Comparison of ENCODE assay signal across 9 cellular contexts in the genomic region with DNA sequence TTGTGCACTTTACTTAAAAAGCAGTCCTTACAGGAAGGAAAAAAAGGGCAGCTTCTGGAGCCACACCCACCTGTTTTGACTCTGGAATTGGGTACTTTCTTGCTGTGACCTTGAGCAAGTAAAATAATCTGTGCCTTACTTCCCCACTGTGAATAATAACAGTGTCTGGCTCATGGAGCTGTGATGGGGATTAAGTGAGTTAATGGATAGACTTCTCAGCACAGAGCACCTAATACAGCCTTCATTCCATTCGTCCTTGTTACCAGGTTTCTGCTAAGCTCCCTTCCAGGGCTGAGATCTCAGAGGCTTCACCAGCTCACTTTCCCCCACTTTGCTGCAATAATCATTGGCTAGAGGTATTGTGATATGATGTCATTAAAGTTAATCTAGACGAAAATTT. TPM values are rescaled to one million over a fixed set of nuclear protein-coding genes. Genes with fewer than 3 reads are reported as not detected.
DNase-seq lines count a peak whose midpoint lies in the region; ATAC-seq and TF ChIP-seq lines count a peak whose summit lies in the region.
"Had no signal": no experiment of that assay in that cellular context is flagged by ENCODE, and none has a peak within 500 bp of the region (broad histone marks: within the 10 kb centered on the region; RNA-seq: fewer than 3 reads in every experiment).

No MANE protein-coding gene starts in this region.

- peak overlapping the region; percentile 46 for H3K27ac Mint-ChIP-seq in activated T-cell treated with anti-CD3 and anti-CD28 coated beads, Interleukin-2, amount 50 U/mL, for 72 hours
- no peak overlapping the region for H3K27ac Mint-ChIP-seq in activated CD4-positive, alpha-beta memory T cell treated with anti-CD3 and anti-CD28 coated beads, Interleukin-2, amount 10 ng/mL, durations not matched to agents 7 days and 5 days
- H3K27ac Mint-ChIP-seq: HFFc6 had no signal

- H3K4me3 Mint-ChIP-seq in activated T-cell treated with anti-CD3 and anti-CD28 coated beads, Interleukin-2, amount 50 U/mL, for 72 hours, result peak overlapping the region; percentile 12 to 45
- H3K4me3 Mint-ChIP-seq in activated CD4-positive, alpha-beta memory T cell treated with anti-CD3 and anti-CD28 coated beads, Interleukin-2, amount 10 ng/mL, durations not matched to agents 7 days and 5 days, result no peak overlapping the region
- H3K4me3 Mint-ChIP-seq: HFFc6 had no signal

- H3K36me3 ChIP-seq in hepatocyte (replicated peaks; ENCODE audit: insufficient read depth, low read depth) (no peaks in the 10 kb centered on the region), thymus (ENCODE audit: control insufficient read depth, insufficient read depth) (no peaks in the 10 kb centered on the region)

- no peak overlapping the region for H2AFZ ChIP-seq in hepatocyte

- H3K4me3 ChIP-seq in hepatocyte (no peak overlapping the region), thymus (ENCODE audit: low read length) (no peak overlapping the region), dorsolateral prefrontal cortex (no peak overlapping the region)

- no peaks in the 10 kb centered on the region for H4K20me1 ChIP-seq in hepatocyte (ENCODE audit: insufficient read depth, poor library complexity, severe bottlenecking)

- H3K27me3 ChIP-seq in hepatocyte (no peaks in the 10 kb centered on the region), thymus (ENCODE audit: control insufficient read depth, insufficient read depth) (no peaks in the 10 kb centered on the region), dorsolateral prefrontal cortex (no peaks in the 10 kb centered on the region)

- H3K36me3 Mint-ChIP-seq in activated T-cell treated with anti-CD3 and anti-CD28 coated beads, Interleukin-2, amount 50 U/mL, for 72 hours (ENCODE audit: insufficient read depth in 2 of 2), result peaks cover 0 to 1% of the 10 kb centered on the region in 2 donors
- no peaks in the 10 kb centered on the region for H3K36me3 Mint-ChIP-seq in activated CD4-positive, alpha-beta memory T cell treated with anti-CD3 and anti-CD28 coated beads, Interleukin-2, amount 10 ng/mL, durations not matched to agents 7 days and 5 days (ENCODE audit: low read depth)

- no peaks in the 10 kb centered on the region for H3K79me2 ChIP-seq in hepatocyte

- H3K4me1 ChIP-seq in hepatocyte (ENCODE audit: insufficient read depth) (no peaks in the 10 kb centered on the region), thymus (ENCODE audit: control insufficient read depth, insufficient read depth, low read length) (peaks cover 19% of the 10 kb centered on the region)

- no peaks in the 10 kb centered on the region for H3K9me3 Mint-ChIP-seq in activated T-cell treated with anti-CD3 and anti-CD28 coated beads, Interleukin-2, amount 50 U/mL, for 72 hours
- H3K9me3 Mint-ChIP-seq in activated CD4-positive, alpha-beta memory T cell treated with anti-CD3 and anti-CD28 coated beads, Interleukin-2, amount 10 ng/mL, durations not matched to agents 7 days and 5 days, result no peaks in the 10 kb centered on the region
- H3K9me3 Mint-ChIP-seq: HFFc6 had no signal

- no peaks in the 10 kb centered on the region for H3K27me3 Mint-ChIP-seq in activated T-cell treated with anti-CD3 and anti-CD28 coated beads, Interleukin-2, amount 50 U/mL, for 72 hours (ENCODE audit: low read depth)
- H3K27me3 Mint-ChIP-seq in activated CD4-positive, alpha-beta memory T cell treated with anti-CD3 and anti-CD28 coated beads, Interleukin-2, amount 10 ng/mL, durations not matched to agents 7 days and 5 days, result peaks cover 10% of the 10 kb centered on the region

- H3K4me2 ChIP-seq in hepatocyte, result no peak overlapping the region

- 47% methylated on average over 2 of the region's 2 CpGs for WGBS in hepatocyte (ENCODE audit: low lambda C conversion rate, missing lambda C conversion rate)
- WGBS in thymus, result 77% methylated on average over 2 of the region's 2 CpGs

- no peak for ATAC-seq in activated T-cell treated with anti-CD3 and anti-CD28 coated beads, Interleukin-2, amount 50 U/mL, for 72 hours (replicated peaks in 1 of 2)

- no peak for TF ChIP-seq CTCF in hepatocyte (IDR thresholded peaks at IDR 0.05; ENCODE audit: poor library complexity)
- TF ChIP-seq CTCF in GM13977 (IDR thresholded peaks at IDR 0.05; ENCODE audit: extremely low read depth, insufficient read depth, missing control alignments), result no peak
- no peak for TF ChIP-seq CTCF in dorsolateral prefrontal cortex (IDR thresholded peaks at IDR 0.05 in 54 of 56, conservative IDR thresholded peaks at IDR 0.05 in 2 of 56; ENCODE audit: low read depth in 1 of 56, partially characterized antibody in 56 of 56)

- H3K27ac ChIP-seq in hepatocyte (peak overlapping the region; percentile 33), thymus (ENCODE audit: low read depth) (peak overlapping the region; percentile 60), dorsolateral prefrontal cortex (no peak overlapping the region)

- H3K9me3 ChIP-seq in hepatocyte (ENCODE audit: low read depth), result no peaks in the 10 kb centered on the region
- no peaks in the 10 kb centered on the region for H3K9me3 ChIP-seq in thymus (ENCODE audit: control insufficient read depth)

- H3K9me2 ChIP-seq in hepatocyte (replicated peaks; ENCODE audit: insufficient read depth), result no peaks in the 10 kb centered on the region

- in situ Hi-C loops in GM13977 (cut with MboI; ENCODE audit: low pct_unique_long_range_greater_than_20kb, low sequenced_read_pairs, unreplicated experiment), result no loop called here

- CTCF ChIA-PET in activated CD4-positive, alpha-beta memory T cell treated with anti-CD3 and anti-CD28 coated beads, Interleukin-2, amount 10 ng/mL, durations not matched to agents 7 days and 5 days (lab: Charles Lee), result interaction anchor here (1.0 to 1.2 kb wide), 2 partner anchors 48 to 60 kb away, joined by 3 read pairs; no protein-coding TSS in a partner anchor

- intact Hi-C loops in dorsolateral prefrontal cortex (cut with DNase I), result no loop called here

- peaks cover 66% of the 10 kb centered on the region for H3K4me1 Mint-ChIP-seq in activated T-cell treated with anti-CD3 and anti-CD28 coated beads, Interleukin-2, amount 50 U/mL, for 72 hours (ENCODE audit: low read depth)
- peaks cover 40% of the 10 kb centered on the region for H3K4me1 Mint-ChIP-seq in activated CD4-positive, alpha-beta memory T cell treated with anti-CD3 and anti-CD28 coated beads, Interleukin-2, amount 10 ng/mL, durations not matched to agents 7 days and 5 days

- POLR2A ChIA-PET in activated CD4-positive, alpha-beta memory T cell treated with anti-CD3 and anti-CD28 coated beads, Interleukin-2, amount 10 ng/mL, durations not matched to agents 7 days and 5 days (lab: Charles Lee), result interaction anchor here (0.6 to 2.3 kb wide), 8 partner anchors 9 to 39 kb away, joined by 3 to 12 read pairs (median 4); a partner anchor contains a TSS

- DNase-seq in activated T-cell treated with anti-CD3 and anti-CD28 coated beads, Interleukin-2, amount 50 U/mL, for 72 hours, result no peak
- no peak for DNase-seq in activated T-cell treated with anti-CD3 and anti-CD28 coated beads for 4 hours
- DNase-seq in activated CD4-positive, alpha-beta memory T cell treated with anti-CD3 and anti-CD28 coated beads, Interleukin-2, amount 10 ng/mL, durations not matched to agents 7 days and 5 days, result peak; percentile 1
- no peak for DNase-seq in hepatocyte (ENCODE audit: low spot score)
- no peak for DNase-seq in stimulated activated CD4-positive, alpha-beta T cell treated with anti-CD3 and anti-CD28 coated beads, Interleukin-12 subunit alpha, Interleukin-12 subunit beta, amount 100 ng/mL, for 4 hours
- DNase-seq in GM13977 (ENCODE audit: low spot score), result no peak
- no peak for DNase-seq in dorsolateral prefrontal cortex

RNA-seq across cellular contexts. Expression of a gene that starts 20.0 kb away (rescaled TPM):
- 10 to 100 TPM; 53.1 to 55.5 TPM for total RNA-seq in activated T-cell treated with anti-CD3 and anti-CD28 coated beads, Interleukin-2, amount 50 U/mL, for 72 hours
- 10 to 100 TPM; 23.7 to 25.3 TPM for total RNA-seq in activated CD4-positive, alpha-beta memory T cell treated with anti-CD3 and anti-CD28 coated beads, Interleukin-2, amount 10 ng/mL, durations not matched to agents 7 days and 5 days
- total RNA-seq in hepatocyte (7.2 and 10.7 TPM in 2 replicates), dorsolateral prefrontal cortex (10 to 100 TPM; 23.5 to 64.8 (median 43.0) TPM)
- polyA plus RNA-seq in hepatocyte (8.4 and 14.0 TPM in 2 replicates), thymus (28.8 TPM)
- total RNA-seq: HFFc6 had no signal

Comparison
In these comparisons a context has a peak if more than half of its experiments do, and no peak if none do; other contexts are left out.
1. H3K27ac ChIP-seq: peak in hepatocyte (single experiment) and thymus (single experiment); none in dorsolateral prefrontal cortex (0 of 59).